In genomic region chr2:157182834-157183396, GRCh38 we compare ENCODE assay signal across 8 cellular contexts.
DNase-seq lines count a peak whose midpoint lies in the region; ATAC-seq and TF ChIP-seq lines count a peak whose summit lies in the region.
"Had no signal": no experiment of that assay in that cellular context is flagged by ENCODE, and none has a peak within 500 bp of the region (broad histone marks: within the 10 kb centered on the region; RNA-seq: fewer than 3 reads in every experiment).

No MANE protein-coding gene starts in this region.

- H3K4me2 ChIP-seq in osteoblast (ENCODE audit: insufficient read depth, low read length) = peak overlapping the region; percentile 46

- ATAC-seq in GM21515 (IDR thresholded peaks at IDR 0.05; ENCODE audit: unreplicated experiment) = no peak

- H4K20me1 ChIP-seq in osteoblast (ENCODE audit: insufficient read depth, low read length) = no peaks in the 10 kb centered on the region

- H3K79me2 ChIP-seq in osteoblast (ENCODE audit: insufficient read depth, low read length) = no peaks in the 10 kb centered on the region

- H3K4me3 ChIP-seq in choroid plexus epithelial cell (ENCODE audit: low read depth, low read length) (no peak overlapping the region), osteoblast (ENCODE audit: insufficient read depth, low read length) (no peak overlapping the region)

- H3K27ac ChIP-seq in osteoblast (ENCODE audit: low read depth, low read length) = peak overlapping the region; percentile 85

- H2AFZ ChIP-seq in osteoblast (ENCODE audit: low read length) = peak overlapping the region; percentile 37

- TF ChIP-seq CTCF in choroid plexus epithelial cell (conservative IDR thresholded peaks at IDR 0.05; ENCODE audit: low read depth, low read length) = no peak
- TF ChIP-seq CTCF in osteoblast (IDR thresholded peaks at IDR 0.05; ENCODE audit: extremely low read depth, low read depth, low read length) = no peak

- DNase-seq in Daoy (ENCODE audit: low read depth) (peak; percentile 23), NCI-H2029 (lab: John Stamatoyannopoulos, UW) (peak; percentile 69), choroid plexus epithelial cell (ENCODE audit: low read depth) (peak; percentile 93), osteoblast (ENCODE audit: insufficient read length, low spot score, missing footprints) (peak; percentile 84), DMS79 (lab: John Stamatoyannopoulos, UW) (no peak)
- DNase-seq in stimulated activated CD4-positive, alpha-beta T cell treated with anti-CD3 and anti-CD28 coated beads, Interleukin-15, amount 100 ng/mL, for 24 hours = no peak
- DNase-seq: activated naive CD4-positive, alpha-beta T cell treated with anti-CD3 and anti-CD28 coated beads for 36 hours had no signal

- H3K27me3 ChIP-seq in osteoblast (ENCODE audit: insufficient read depth, low read length) = no peaks in the 10 kb centered on the region

- no peaks in the 10 kb centered on the region for H3K9me3 ChIP-seq in osteoblast (ENCODE audit: low read depth, low read length)

- no peaks in the 10 kb centered on the region for H3K36me3 ChIP-seq in osteoblast (ENCODE audit: insufficient read depth, low read length)

- peaks cover 33% of the 10 kb centered on the region for H3K4me1 ChIP-seq in osteoblast (ENCODE audit: insufficient read depth, low read length)

Comparison
In these comparisons a context has a peak if more than half of its experiments do, and no peak if none do; other contexts are left out.
1. DNase-seq: peak in Daoy (single experiment), NCI-H2029 (single experiment), choroid plexus epithelial cell (single experiment) and osteoblast (single experiment); none in stimulated activated CD4-positive, alpha-beta T cell treated with anti-CD3 and anti-CD28 coated beads, Interleukin-15, amount 100 ng/mL, for 24 hours (single experiment) and DMS79 (single experiment).